ENCODE assay signal across 1 cellular context in genomic region chr14:81147140-81147897, GRCh38.
TF ChIP-seq lines count a peak whose summit lies in the region.

No MANE protein-coding gene starts in this region.

TF ChIP-seq in WTC11, 78 proteins besides CTCF, POLR2A, EP300 and RAD21 (continued from another document):
- TF ChIP-seq ZBTB43 (CRISPR knock-in tag; IDR thresholded peaks at IDR 0.05) (no peak), E2F4 (CRISPR knock-in tag; IDR thresholded peaks at IDR 0.05; ENCODE audit: borderline replicate concordance, low read depth) (no peak)
